In genomic region chr17:79706931-79707382, GRCh38 we compare ENCODE assay signal across 18 cellular contexts. TPM values are rescaled to one million over a fixed set of nuclear protein-coding genes. Genes with fewer than 3 reads are reported as not detected.
A peak's percentile ranks its signal among the peaks of the same experiment; 100 is the strongest.
DNase-seq lines count a peak whose midpoint lies in the region; FAIRE-seq and TF ChIP-seq lines count a peak whose summit lies in the region.
"Had no signal": no experiment of that assay in that cellular context is flagged by ENCODE, and none has a peak within 500 bp of the region (broad histone marks: within the 10 kb centered on the region; RNA-seq: fewer than 3 reads in every experiment).

No MANE protein-coding gene starts in this region.

- no peak overlapping the region for H3K9ac ChIP-seq in MM.1S (ENCODE audit: low read length)
- no peak overlapping the region for H3K9ac ChIP-seq in trophoblast cell (ENCODE audit: low read length)

- H3K23ac ChIP-seq in trophoblast cell (ENCODE audit: low read length): no peak overlapping the region

- H3K27me3 ChIP-seq in sigmoid colon: no peaks in the 10 kb centered on the region
- peaks cover 71% of the 10 kb centered on the region for H3K27me3 ChIP-seq in MM.1S (replicated peaks; ENCODE audit: insufficient read depth, low read length)
- no peaks in the 10 kb centered on the region for H3K27me3 ChIP-seq in trophoblast cell (ENCODE audit: insufficient read depth, low read length)

- H4K12ac ChIP-seq in trophoblast cell (ENCODE audit: low read depth, low read length): no peak overlapping the region

- H3K4me1 Mint-ChIP-seq in glutamatergic neuron (ENCODE audit: low read depth, unreplicated experiment): peaks cover 12% of the 10 kb centered on the region

- H2AK5ac ChIP-seq in trophoblast cell (ENCODE audit: low read length): no peak overlapping the region

- H2AFZ ChIP-seq in MM.1S (ENCODE audit: low read length): no peak overlapping the region
- H2AFZ ChIP-seq in trophoblast cell (ENCODE audit: insufficient read depth, low read length, poor library complexity): no peak overlapping the region

- H3K27me3 Mint-ChIP-seq in glutamatergic neuron (ENCODE audit: unreplicated experiment): peaks cover 5% of the 10 kb centered on the region

- no peaks in the 10 kb centered on the region for H3K79me2 ChIP-seq in MM.1S (ENCODE audit: low read length)
- no peaks in the 10 kb centered on the region for H3K79me2 ChIP-seq in trophoblast cell (ENCODE audit: control insufficient read depth, insufficient read depth, low read length, poor library complexity)

- DNase-seq in NCI-H82 treated with DMSO at 0.1 percent for 48 hours (lab: John Stamatoyannopoulos, UW; ENCODE audit: unreplicated experiment) (peak; percentile 94), glutamatergic neuron (peak; percentile 84), sigmoid colon (peak; percentile 91), RCC 7860 (ENCODE audit: low spot score) (no peak), MM.1S (no peak), trophoblast cell (no peak), hepatic stellate cell (ENCODE audit: low spot score) (no peak)
- DNase-seq: activated naive CD4-positive, alpha-beta T cell treated with Interleukin-2 at 50 U/mL for 16 hours; CD8-positive, alpha-beta memory T cell; effector memory CD4-positive, alpha-beta T cell; Kasumi-1; naive thymus-derived CD4-positive, alpha-beta T cell; SHP77 treated with DMSO at 0.1 percent for 48 hours; stimulated activated naive CD4-positive, alpha-beta T cell treated with Interleukin-2 at 50 U/mL for 16 hours had no signal

- TF ChIP-seq EP300 in sigmoid colon (IDR thresholded peaks at IDR 0.05): peak in 1 of 4 donors; percentile 78

- no peak overlapping the region for H2BK12ac ChIP-seq in trophoblast cell (ENCODE audit: low read length)

- no peaks in the 10 kb centered on the region for H3K79me1 ChIP-seq in trophoblast cell (ENCODE audit: low read length)

- H3K9me3 Mint-ChIP-seq in glutamatergic neuron (ENCODE audit: unreplicated experiment): peaks cover 9% of the 10 kb centered on the region
- H3K9me3 Mint-ChIP-seq: CD8-positive, alpha-beta memory T cell had no signal

- H3K4me3 ChIP-seq in HEK293 (ENCODE audit: low read depth, low read length) (no peak overlapping the region), sigmoid colon (no peak overlapping the region), MM.1S (ENCODE audit: low read length) (no peak overlapping the region), trophoblast cell (ENCODE audit: low read depth, low read length) (no peak overlapping the region)
- H3K4me3 ChIP-seq: breast epithelium had no signal

- no peaks in the 10 kb centered on the region for H3K9me2 ChIP-seq in MM.1S (replicated peaks; ENCODE audit: insufficient read depth, low read length)

- H3K4me1 ChIP-seq in HEK293 (ENCODE audit: control insufficient read depth, insufficient read depth, low read length) (no peaks in the 10 kb centered on the region), sigmoid colon (peaks cover 0 to 31% (median 25%) of the 10 kb centered on the region in 4 donors), MM.1S (ENCODE audit: low read length) (0 out of 2 replicates have a peak, but pooled peaks cover 2% of the 10 kb centered on the region), trophoblast cell (ENCODE audit: control insufficient read depth in 1 of 2, insufficient read depth in 2 of 2, low read length in 2 of 2) (no peaks in the 10 kb centered on the region)
- H3K4me1 ChIP-seq: breast epithelium had no signal

- intact Hi-C loops in sigmoid colon (cut with DNase I): loop anchor here (5.0 kb wide), 2 partner anchors 95 to 315 kb away; partner anchors contain the start of gene RBFOX3

- POLR2A ChIA-PET in HEK293 (lab: Yijun Ruan, JAX): no interaction called here

- H3K18ac ChIP-seq in trophoblast cell (ENCODE audit: low read length): no peak overlapping the region

- H3K36me3 ChIP-seq in HEK293 (ENCODE audit: control insufficient read depth in 2 of 2, insufficient read depth in 1 of 2, low read length in 2 of 2): no peaks in the 10 kb centered on the region
- no peaks in the 10 kb centered on the region for H3K36me3 ChIP-seq in sigmoid colon
- no peaks in the 10 kb centered on the region for H3K36me3 ChIP-seq in MM.1S (replicated peaks; ENCODE audit: insufficient read depth, low read length)
- H3K36me3 ChIP-seq in trophoblast cell (ENCODE audit: control insufficient read depth in 1 of 2, insufficient read depth in 2 of 2, low read length in 2 of 2): no peaks in the 10 kb centered on the region
- H3K36me3 ChIP-seq: breast epithelium had no signal

- H3K14ac ChIP-seq in trophoblast cell (ENCODE audit: low read length): no peak overlapping the region

- H3K36me3 Mint-ChIP-seq in glutamatergic neuron (ENCODE audit: unreplicated experiment): peaks cover 7% of the 10 kb centered on the region
- H3K36me3 Mint-ChIP-seq: CD8-positive, alpha-beta memory T cell had no signal

- H3F3A ChIP-seq in MM.1S (ENCODE audit: insufficient read depth, low read length): no peaks in the 10 kb centered on the region

- no peak for TF ChIP-seq CTCF in HEK293 (tag by site-specific recombination; IDR thresholded peaks at IDR 0.05)
- no peak for TF ChIP-seq CTCF in glutamatergic neuron (IDR thresholded peaks at IDR 0.05; ENCODE audit: partially characterized antibody, unreplicated experiment)
- no peak for TF ChIP-seq CTCF in sigmoid colon (IDR thresholded peaks at IDR 0.05)
- TF ChIP-seq CTCF in MM.1S (IDR thresholded peaks at IDR 0.05; ENCODE audit: low read length): no peak

- H3K4me3 Mint-ChIP-seq in glutamatergic neuron (ENCODE audit: unreplicated experiment): peak overlapping the region; percentile 65
- H3K4me3 Mint-ChIP-seq: CD8-positive, alpha-beta memory T cell; naive thymus-derived CD4-positive, alpha-beta T cell had no signal

- FAIRE-seq in RCC 7860 (lab: Jason Lieb, UNC): no peak

- no peak for TF ChIP-seq POLR2A in sigmoid colon (IDR thresholded peaks at IDR 0.05)

- CTCF ChIA-PET in HEK293 (lab: Yijun Ruan, JAX): interaction anchor here (0.6 to 3.0 kb wide), 7 partner anchors 18 to 334 kb away, joined by 3 to 13 read pairs (median 4); no protein-coding TSS in a partner anchor

- 47 to 67% methylated on average over 13 of the region's 13 CpGs for WGBS in sigmoid colon, 2 donors
- no CpG with 5 or more reads among the region's 13 CpGs for WGBS in trophoblast cell (ENCODE audit: extremely low coverage, insufficient coverage, insufficient read length)

- H4K20me1 ChIP-seq in MM.1S (ENCODE audit: insufficient read depth, low read length): no peaks in the 10 kb centered on the region

- H3K27ac ChIP-seq in HEK293 (ENCODE audit: extremely low read depth, low read depth, low read length) (no peak overlapping the region), sigmoid colon (peak overlapping the region in 3 of 4 donors; percentile 68 to 83 (median 79)), MM.1S (ENCODE audit: low read length) (no peak overlapping the region), trophoblast cell (ENCODE audit: low read depth, low read length) (no peak overlapping the region)
- H3K27ac ChIP-seq: breast epithelium had no signal

- H3K4ac ChIP-seq in trophoblast cell (ENCODE audit: low read depth, low read length): no peak overlapping the region

- H4K8ac ChIP-seq in trophoblast cell (ENCODE audit: low read depth, low read length): no peak overlapping the region

- peak overlapping the region; percentile 90 for H3K27ac Mint-ChIP-seq in glutamatergic neuron (ENCODE audit: unreplicated experiment)
- H3K27ac Mint-ChIP-seq: naive thymus-derived CD4-positive, alpha-beta T cell had no signal

- no peak overlapping the region for H4K91ac ChIP-seq in trophoblast cell (ENCODE audit: low read depth, low read length)

- H2BK5ac ChIP-seq in trophoblast cell (ENCODE audit: low read depth, low read length, poor library complexity): no peak overlapping the region

- no peaks in the 10 kb centered on the region for H3K9me3 ChIP-seq in HEK293 (ENCODE audit: control insufficient read depth, insufficient read depth, low read depth, low read length)
- no peaks in the 10 kb centered on the region for H3K9me3 ChIP-seq in sigmoid colon
- no peaks in the 10 kb centered on the region for H3K9me3 ChIP-seq in MM.1S (replicated peaks; ENCODE audit: insufficient read depth, low read length)
- H3K9me3 ChIP-seq in trophoblast cell (ENCODE audit: insufficient read depth, low read depth, low read length): no peaks in the 10 kb centered on the region
- H3K9me3 ChIP-seq: breast epithelium had no signal

- H2BK120ac ChIP-seq in trophoblast cell (ENCODE audit: insufficient read depth, low read length, poor library complexity): no peak overlapping the region

- no peak overlapping the region for H3K4me2 ChIP-seq in MM.1S (ENCODE audit: low read depth, low read length)
- no peak overlapping the region for H3K4me2 ChIP-seq in trophoblast cell (ENCODE audit: low read length)

TF ChIP-seq in HEK293, 187 proteins besides CTCF, POLR2A, EP300 and RAD21:
- TF ChIP-seq KLF1 (tag by site-specific recombination; IDR thresholded peaks at IDR 0.05) (peak; percentile 58), ZNF580 (tag by site-specific recombination; IDR thresholded peaks at IDR 0.05) (no peak)

RNA-seq across cellular contexts. Expression of gene ENPP7, which starts 23.8 kb away (rescaled TPM):
- total RNA-seq in glutamatergic neuron (ENCODE audit: unreplicated experiment): not detected
- not detected for total RNA-seq in sigmoid colon
- not detected for polyA plus RNA-seq in sigmoid colon
- not detected in 2 replicates for polyA plus RNA-seq in trophoblast cell (2013)
- total RNA-seq: breast epithelium; kidney epithelial cell; naive thymus-derived CD4-positive, alpha-beta T cell; renal cortical epithelial cell had no signal

Comparison
In these comparisons a context has a peak if more than half of its experiments do, and no peak if none do; other contexts are left out.
1. H3K27ac ChIP-seq: peak in sigmoid colon (3 of 4); none in HEK293 (single experiment), MM.1S (single experiment) and trophoblast cell (single experiment).
2. DNase-seq: peak in NCI-H82 treated with DMSO at 0.1 percent for 48 hours (single experiment), glutamatergic neuron (single experiment) and sigmoid colon (single experiment); none in RCC 7860 (single experiment), MM.1S (single experiment), trophoblast cell (0 of 2) and hepatic stellate cell (single experiment).